ENCODE assay signal across 25 cellular contexts in genomic region chr5:87125796-87126195, GRCh38.
"Had no signal": no experiment of that assay in that cellular context is flagged by ENCODE, and none has a peak within 500 bp of the region (broad histone marks: within the 10 kb centered on the region; RNA-seq: fewer than 3 reads in every experiment).

No MANE protein-coding gene starts in this region.

- H3K9me3 ChIP-seq: mucosa of descending colon, pancreas, spleen, tibial artery, upper lobe of left lung, uterus had no signal

- H3K4me3 Mint-ChIP-seq: endodermal cell; natural killer cell; neural progenitor cell; stimulated activated memory B cell treated with anti-CD40 and anti-IgM and Interleukin-4, amounts not matched to agents 10 μg/mL and 1 μg/mL and 100 μg/mL, for 72 hours; stimulated activated naive CD8-positive, alpha-beta T cell treated with anti-CD3 and anti-CD28 coated beads, Interleukin-15, Interleukin-2, amounts not matched to agents 100 ng/mL and 50 ng/mL, for 24 hours had no signal

- H3K9me3 Mint-ChIP-seq: endodermal cell; natural killer cell; neural progenitor cell; stimulated activated memory B cell treated with anti-CD40 and anti-IgM and Interleukin-4, amounts not matched to agents 10 μg/mL and 1 μg/mL and 100 μg/mL, for 72 hours; stimulated activated naive CD8-positive, alpha-beta T cell treated with anti-CD3 and anti-CD28 coated beads, Interleukin-15, Interleukin-2, amounts not matched to agents 100 ng/mL and 50 ng/mL, for 24 hours had no signal

- H3K4me1 ChIP-seq: neural progenitor cell, uterus had no signal

- H3K79me2 ChIP-seq: hepatocyte had no signal

- H3K4me3 ChIP-seq: coronary artery, hepatocyte, mucosa of descending colon, neural progenitor cell, pancreas, spleen, tibial artery, upper lobe of left lung, uterus had no signal

- H3K27ac Mint-ChIP-seq: endodermal cell; natural killer cell; neural progenitor cell; progenitor cell of endocrine pancreas; stimulated activated memory B cell treated with anti-CD40 and anti-IgM and Interleukin-4, amounts not matched to agents 10 μg/mL and 1 μg/mL and 100 μg/mL, for 72 hours; stimulated activated naive CD8-positive, alpha-beta T cell treated with anti-CD3 and anti-CD28 coated beads, Interleukin-15, Interleukin-2, amounts not matched to agents 100 ng/mL and 50 ng/mL, for 24 hours had no signal

- H3K27ac ChIP-seq: coronary artery, hepatocyte, neural progenitor cell, pancreas, spleen, tibial artery, upper lobe of left lung, uterus had no signal

- H3K36me3 ChIP-seq: neural progenitor cell, pancreas, spleen, tibial artery, upper lobe of left lung, uterus had no signal

- H3K4me2 ChIP-seq: hepatocyte, neural progenitor cell had no signal

- H3K9ac ChIP-seq: neural progenitor cell had no signal

- H3K4me1 Mint-ChIP-seq: endodermal cell, neural progenitor cell had no signal

- H2AFZ ChIP-seq: hepatocyte, neural progenitor cell had no signal

- H3K27me3 ChIP-seq: neural progenitor cell, pancreas, spleen, tibial artery, upper lobe of left lung, uterus had no signal

- H3K36me3 Mint-ChIP-seq: natural killer cell; neural progenitor cell; stimulated activated memory B cell treated with anti-CD40 and anti-IgM and Interleukin-4, amounts not matched to agents 10 μg/mL and 1 μg/mL and 100 μg/mL, for 72 hours had no signal

- ATAC-seq: mucosa of descending colon; natural killer cell; pancreas; right cardiac atrium; stimulated activated memory B cell treated with anti-CD40 and anti-IgM and Interleukin-4, amounts not matched to agents 10 μg/mL and 1 μg/mL and 100 μg/mL, for 72 hours had no signal

- DNase-seq: effector CD4-positive, alpha-beta T cell; endodermal cell; erythroblast; foreskin melanocyte; head of caudate nucleus; kidney glomerular epithelial cell; mammary epithelial cell; mucosa of descending colon; natural killer cell; nucleus accumbens; pancreas; right cardiac atrium; spleen; stimulated activated CD4-positive, alpha-beta T cell treated with anti-CD3 and anti-CD28 coated beads, Interleukin-15, amount 100 ng/mL, for 24 hours; stimulated activated CD4-positive, alpha-beta T cell treated with anti-CD3 and anti-CD28 coated beads, Interleukin-1b, Interleukin-23, amount 100 ng/mL, for 48 hours; stimulated activated CD4-positive, alpha-beta T cell treated with anti-CD3 and anti-CD28 coated beads, Interleukin-4, amount 100 ng/mL, for 24 hours; tibial artery; upper lobe of left lung; uterus had no signal

- H3K27me3 Mint-ChIP-seq: progenitor cell of endocrine pancreas; stimulated activated memory B cell treated with anti-CD40 and anti-IgM and Interleukin-4, amounts not matched to agents 10 μg/mL and 1 μg/mL and 100 μg/mL, for 72 hours; stimulated activated naive CD8-positive, alpha-beta T cell treated with anti-CD3 and anti-CD28 coated beads, Interleukin-15, Interleukin-2, amounts not matched to agents 100 ng/mL and 50 ng/mL, for 24 hours had no signal
